In genomic region chr3:48472923-48473616, GRCh38 we compare ENCODE assay signal across 1 cellular context.
TF ChIP-seq lines count a peak whose summit lies in the region.

No MANE protein-coding gene starts in this region.

TF ChIP-seq in GM12878, 131 proteins besides CTCF, POLR2A, EP300 and RAD21 (continues in another document):
- TF ChIP-seq CBX5 (IDR thresholded peaks at IDR 0.05; ENCODE audit: low read depth), result no peak
- TF ChIP-seq RUNX3 (IDR thresholded peaks at IDR 0.05; ENCODE audit: low read length), result peak; percentile 74; the same call in 1 of the 2 replicates
- TF ChIP-seq RELB (IDR thresholded peaks at IDR 0.05; ENCODE audit: low read depth), result peak; percentile 91
- TF ChIP-seq MTA3 (IDR thresholded peaks at IDR 0.05; ENCODE audit: borderline replicate concordance, low read length), result 0 out of 2 replicates have a peak, but pooled peaks have one; percentile 79
- TF ChIP-seq E4F1 (IDR thresholded peaks at IDR 0.05; ENCODE audit: borderline replicate concordance, partially characterized antibody), result peak; percentile 31
- no peak for TF ChIP-seq ATF3 (IDR thresholded peaks at IDR 0.05; ENCODE audit: borderline replicate concordance, extremely low read depth, low read depth, low read length)
- TF ChIP-seq SUPT20H (IDR thresholded peaks at IDR 0.05; ENCODE audit: borderline replicate concordance, control insufficient read depth, low read depth, low read length), result no peak
- TF ChIP-seq PML (IDR thresholded peaks at IDR 0.05; ENCODE audit: low read length), result peak; percentile 63; the same call in 1 of the 2 replicates
- no peak for TF ChIP-seq ZSCAN29 (IDR thresholded peaks at IDR 0.05)
- no peak for TF ChIP-seq ZBTB4 (CRISPR knock-in tag; IDR thresholded peaks at IDR 0.05)
- peak; percentile 63 for TF ChIP-seq KLF5 (IDR thresholded peaks at IDR 0.05; ENCODE audit: partially characterized antibody)
- TF ChIP-seq PKNOX1 (IDR thresholded peaks at IDR 0.05), result peak; percentile 45
- TF ChIP-seq NFIC (IDR thresholded peaks at IDR 0.05; ENCODE audit: low read depth, low read length), result peak; percentile 54; the same call in 1 of the 2 replicates
- TF ChIP-seq ZNF592 (IDR thresholded peaks at IDR 0.05), result peak; percentile 82; the same call in 1 of the 2 replicates
- peak; percentile 57; the same call in 1 of the 2 replicates for TF ChIP-seq MAX (IDR thresholded peaks at IDR 0.05; ENCODE audit: low read depth, low read length)
- TF ChIP-seq SMC3 (IDR thresholded peaks at IDR 0.05; ENCODE audit: borderline replicate concordance, low read length), result peak; percentile 19; the same call in 1 of the 2 replicates
- peak; percentile 59 for TF ChIP-seq SP1 (IDR thresholded peaks at IDR 0.05; ENCODE audit: low read depth, low read length)
- no peak for TF ChIP-seq ZNF207 (IDR thresholded peaks at IDR 0.05; ENCODE audit: borderline replicate concordance)
- TF ChIP-seq ZNF384 (IDR thresholded peaks at IDR 0.05; ENCODE audit: borderline replicate concordance, low read depth, low read length), result no peak
- peak; percentile 95 for TF ChIP-seq HDGF (IDR thresholded peaks at IDR 0.05)
- TF ChIP-seq JUNB (IDR thresholded peaks at IDR 0.05), result peak; percentile 32; the same call in 1 of the 2 replicates
- TF ChIP-seq IRF3 (IDR thresholded peaks at IDR 0.05), result no peak
- TF ChIP-seq PRDM15 (CRISPR knock-in tag; IDR thresholded peaks at IDR 0.05), result 0 out of 2 replicates have a peak, but pooled peaks have one; percentile 7
- TF ChIP-seq ATF7 (IDR thresholded peaks at IDR 0.05; ENCODE audit: low read depth), result peak; percentile 99
- TF ChIP-seq BCL3 (IDR thresholded peaks at IDR 0.05; ENCODE audit: borderline replicate concordance, insufficient read depth, low read depth, low read length, poor library complexity, severe bottlenecking), result peak; percentile 35
- no peak; the same call in 1 of the 2 replicates for TF ChIP-seq GABPA (IDR thresholded peaks at IDR 0.05; ENCODE audit: low read depth)
- peak; percentile 52; the same call in 1 of the 2 replicates for TF ChIP-seq GATAD2B (conservative IDR thresholded peaks at IDR 0.05; ENCODE audit: low read depth)
- no peak for TF ChIP-seq PAX8 (IDR thresholded peaks at IDR 0.05)
- TF ChIP-seq IKZF1 (conservative IDR thresholded peaks at IDR 0.05), result peak; percentile 94
- peak; percentile 65; the same call in 1 of the 2 replicates for TF ChIP-seq SIN3A (IDR thresholded peaks at IDR 0.05; ENCODE audit: low read depth, low read length)
- TF ChIP-seq ATF2 (IDR thresholded peaks at IDR 0.05; ENCODE audit: low read length), result peak; percentile 92
- peak; percentile 55; the same call in 1 of the 2 replicates for TF ChIP-seq SREBF1 (IDR thresholded peaks at IDR 0.05; ENCODE audit: low read length)
- TF ChIP-seq TCF12 (IDR thresholded peaks at IDR 0.05; ENCODE audit: low read depth, low read length), result no peak
- TF ChIP-seq NR2C1 (IDR thresholded peaks at IDR 0.05), result no peak
- peak; percentile 84 for TF ChIP-seq MYC (IDR thresholded peaks at IDR 0.05; ENCODE audit: insufficient read depth, insufficient read length, insufficient replicate concordance, low read length, severe bottlenecking)
